17 cellular contexts compared by ENCODE assay signal in the genomic region with DNA sequence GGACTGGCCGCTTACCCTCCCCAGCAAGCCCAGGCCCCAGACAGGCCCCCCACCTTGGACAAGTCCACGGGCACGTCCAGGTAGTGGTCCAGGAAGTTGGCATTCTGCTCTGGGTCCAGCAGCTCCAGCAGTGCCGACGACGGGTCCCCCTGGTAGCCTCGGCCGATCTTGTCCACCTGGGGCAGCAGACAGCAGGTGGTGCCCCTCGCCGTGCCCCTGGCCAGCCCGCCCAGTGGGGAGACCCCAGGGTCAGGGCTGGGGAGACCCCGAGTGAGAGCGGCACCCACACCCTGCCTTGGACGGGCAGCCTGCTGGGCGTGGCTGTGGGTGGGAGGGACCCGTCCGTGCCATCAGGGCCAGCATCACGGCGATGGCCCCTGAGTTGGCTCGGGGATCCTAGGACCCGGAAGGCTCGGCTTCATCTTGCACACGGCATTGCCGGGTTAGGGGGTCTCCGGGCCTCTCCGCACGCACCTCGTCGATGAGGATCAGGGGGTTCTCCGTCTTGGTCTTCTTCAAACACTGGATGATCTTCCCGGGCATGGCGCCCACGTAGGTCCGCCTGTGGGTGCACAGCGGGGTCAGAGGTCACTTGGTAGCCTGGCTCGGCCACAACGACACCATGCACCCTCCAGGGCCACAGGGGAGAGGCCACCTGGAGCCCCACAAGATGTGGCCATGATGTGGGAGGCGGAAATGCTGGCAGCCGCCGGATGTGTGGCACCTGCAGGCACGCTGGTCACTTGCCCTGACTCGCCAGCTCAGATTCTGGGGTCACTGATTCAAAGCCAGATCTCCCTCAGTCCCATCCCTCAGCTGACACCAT. TPM values are rescaled to one million over a fixed set of nuclear protein-coding genes. Genes with fewer than 3 reads are reported as not detected.
DNase-seq lines count a peak whose midpoint lies in the region; ATAC-seq and TF ChIP-seq lines count a peak whose summit lies in the region.
"Had no signal": no experiment of that assay in that cellular context is flagged by ENCODE, and none has a peak within 500 bp of the region (broad histone marks: within the 10 kb centered on the region; RNA-seq: fewer than 3 reads in every experiment).

No MANE protein-coding gene starts in this region.

- H3K27me3 Mint-ChIP-seq in chondrocyte (ENCODE audit: low read depth): no peaks in the 10 kb centered on the region
- H3K27me3 Mint-ChIP-seq: activated CD8-positive, alpha-beta T cell treated with anti-CD3 and anti-CD28 coated beads for 36 hours had no signal

- H3K27ac ChIP-seq in cardiac muscle cell: peak overlapping the region; percentile 16
- no peak overlapping the region for H3K27ac ChIP-seq in right cardiac atrium (ENCODE audit: low read length)
- H3K27ac ChIP-seq in sigmoid colon: no peak overlapping the region

- H3K9me3 ChIP-seq in cardiac muscle cell (ENCODE audit: low read depth): no peaks in the 10 kb centered on the region
- H3K9me3 ChIP-seq in right cardiac atrium (ENCODE audit: control insufficient read depth, low read length): no peaks in the 10 kb centered on the region
- no peaks in the 10 kb centered on the region for H3K9me3 ChIP-seq in sigmoid colon

- H3K27me3 ChIP-seq in cardiac muscle cell: no peaks in the 10 kb centered on the region
- no peaks in the 10 kb centered on the region for H3K27me3 ChIP-seq in right cardiac atrium (ENCODE audit: control insufficient read depth, insufficient read depth)
- no peaks in the 10 kb centered on the region for H3K27me3 ChIP-seq in sigmoid colon

- 86% methylated on average over 42 of the region's 42 CpGs for WGBS in right cardiac atrium
- 81 to 90% methylated on average over 42 of the region's 42 CpGs for WGBS in sigmoid colon, 2 donors

- H3K4me1 ChIP-seq in cardiac muscle cell (ENCODE audit: low read depth) (no peaks in the 10 kb centered on the region), right cardiac atrium (ENCODE audit: control insufficient read depth, insufficient read depth, low read length) (peaks cover 7% of the 10 kb centered on the region), sigmoid colon (peaks cover 0 to 19% (median 15%) of the 10 kb centered on the region in 4 donors)

- ATAC-seq in right cardiac atrium (no peak), HG03045 (IDR thresholded peaks at IDR 0.05; ENCODE audit: unreplicated experiment) (no peak)
- ATAC-seq: activated CD8-positive, alpha-beta T cell treated with anti-CD3 and anti-CD28 coated beads for 36 hours; left colon had no signal

- H3K4me3 ChIP-seq in cardiac muscle cell (no peak overlapping the region), right cardiac atrium (ENCODE audit: low read length) (no peak overlapping the region), NB4 (ENCODE audit: low read depth, low read length) (no peak overlapping the region), sigmoid colon (no peak overlapping the region)

- peak; percentile 21 for TF ChIP-seq POLR2A in NB4 (IDR thresholded peaks at IDR 0.05; ENCODE audit: extremely low read depth, insufficient read length)
- no peak for TF ChIP-seq POLR2A in sigmoid colon (IDR thresholded peaks at IDR 0.05)

- no peaks in the 10 kb centered on the region for H3K9me3 Mint-ChIP-seq in chondrocyte (ENCODE audit: low read depth)
- H3K9me3 Mint-ChIP-seq: activated CD8-positive, alpha-beta T cell treated with anti-CD3 and anti-CD28 coated beads for 36 hours had no signal

- H3K4me1 Mint-ChIP-seq in chondrocyte (ENCODE audit: low read depth): peaks cover 11% of the 10 kb centered on the region

- H3K36me3 ChIP-seq in cardiac muscle cell (peaks cover 54% of the 10 kb centered on the region), sigmoid colon (peaks cover 36 to 92% (median 68%) of the 10 kb centered on the region in 4 donors)

- no peak for TF ChIP-seq EP300 in sigmoid colon (IDR thresholded peaks at IDR 0.05)

- intact Hi-C loops in right cardiac atrium (cut with DNase I) (no loop called here), sigmoid colon (cut with DNase I) (no loop called here)

- DNase-seq in cardiac muscle cell (ENCODE audit: low read depth in 1 of 2, low spot score in 1 of 2) (no peak), right cardiac atrium (no peak), NB4 (ENCODE audit: low read depth) (no peak), chondrocyte (ENCODE audit: low spot score) (peak; percentile 90), sigmoid colon (peak; percentile 65), activated gamma-delta T cell (lab: John Stamatoyannopoulos, UW) (no peak), occipital lobe (lab: John Stamatoyannopoulos, UW) (no peak)
- DNase-seq: activated CD8-positive, alpha-beta T cell treated with anti-CD3 and anti-CD28 coated beads for 36 hours; activated effector memory CD4-positive, alpha-beta T cell treated with anti-CD3 and anti-CD28 coated beads, Interleukin-2, amount 50 U/mL, for 16 hours; effector CD4-positive, alpha-beta T cell; hippocampal formation; NCI-H1105 treated with DMSO at 0.1 percent for 48 hours; NCI-H2227 treated with DMSO at 0.1 percent for 48 hours; stimulated activated CD4-positive, alpha-beta T cell treated with anti-CD3 and anti-CD28 coated beads, Interleukin-12 subunit alpha, Interleukin-12 subunit beta, amount 100 ng/mL, for 4 hours had no signal

- TF ChIP-seq CTCF in cardiac muscle cell (IDR thresholded peaks at IDR 0.05; ENCODE audit: low read depth, low read length) (no peak), NB4 (IDR thresholded peaks at IDR 0.05; ENCODE audit: low read depth, low read length) (no peak), chondrocyte (IDR thresholded peaks at IDR 0.05) (no peak), sigmoid colon (IDR thresholded peaks at IDR 0.05) (no peak)

- no peak overlapping the region for H3K27ac Mint-ChIP-seq in chondrocyte (ENCODE audit: unreplicated experiment)

- H3K36me3 Mint-ChIP-seq in chondrocyte (ENCODE audit: low read depth): peaks cover 31% of the 10 kb centered on the region

- no peak overlapping the region for H3K4me3 Mint-ChIP-seq in chondrocyte (ENCODE audit: unreplicated experiment)
- H3K4me3 Mint-ChIP-seq: activated CD8-positive, alpha-beta T cell treated with anti-CD3 and anti-CD28 coated beads for 36 hours had no signal

RNA-seq across cellular contexts. Expression of a gene that starts 6.3 kb away (rescaled TPM):
- 829 and 1,053 TPM in 2 replicates for total RNA-seq in cardiac muscle cell
- polyA plus RNA-seq in cardiac muscle cell: 982 and 1,206 TPM in 2 replicates
- 100 to 1,000 TPM; 451 to 525 (median 478) TPM for total RNA-seq in right cardiac atrium
- polyA plus RNA-seq in right cardiac atrium: 727 TPM
- total RNA-seq in chondrocyte: 537 to 578 TPM (median 548 TPM) in 3 replicates
- total RNA-seq in sigmoid colon: 1,000 to 10,000 TPM in 2 of 4 donors, 100 to 1,000 TPM in 2; 593 to 1,408 (median 902) TPM
- polyA plus RNA-seq in sigmoid colon: 1,000 to 10,000 TPM; 1,490 to 2,228 (median 1,816) TPM
- total RNA-seq in occipital lobe: 299 TPM

RNA-seq across cellular contexts. Expression of a gene that starts 15.6 kb away (rescaled TPM):
- total RNA-seq in cardiac muscle cell (62.5 and 80.5 TPM in 2 replicates), right cardiac atrium (1 to 10 TPM; 4.3 to 7.1 (median 6.8) TPM), chondrocyte (7.2 to 9.9 TPM (median 9.9 TPM) in 3 replicates), sigmoid colon (10 to 100 TPM; 19.9 to 37.1 (median 23.3) TPM), occipital lobe (16.7 TPM)
- polyA plus RNA-seq in cardiac muscle cell (60.1 and 61.9 TPM in 2 replicates), right cardiac atrium (9.8 TPM), sigmoid colon (1 to 10 TPM; 4.2 to 8.4 (median 6.3) TPM)

RNA-seq across cellular contexts. Expression of a gene that starts 16.1 kb away (rescaled TPM):
- total RNA-seq in cardiac muscle cell (59.1 and 90.7 TPM in 2 replicates), right cardiac atrium (100 to 1,000 TPM; 132 to 175 (median 149) TPM), chondrocyte (61.0 to 66.6 TPM (median 65.3 TPM) in 3 replicates), sigmoid colon (10 to 100 TPM; 39.6 to 87.8 (median 61.7) TPM), occipital lobe (16.2 TPM)
- polyA plus RNA-seq in cardiac muscle cell (134 and 173 TPM in 2 replicates), right cardiac atrium (296 TPM), sigmoid colon (100 to 1,000 TPM; 110 to 160 (median 120) TPM)

RNA-seq across cellular contexts. Expression of a gene that starts 23.5 kb away (rescaled TPM):
- total RNA-seq in cardiac muscle cell (125 and 151 TPM in 2 replicates), right cardiac atrium (10 to 100 TPM; 55.4 to 66.2 (median 59.3) TPM), chondrocyte (59.1 to 116 TPM (median 116 TPM) in 3 replicates), sigmoid colon (10 to 100 TPM; 30.5 to 48.5 (median 36.6) TPM), occipital lobe (39.6 TPM)
- polyA plus RNA-seq in cardiac muscle cell (110 TPM in 2 replicates), right cardiac atrium (60.3 TPM), sigmoid colon (10 to 100 TPM; 24.0 to 62.6 (median 29.1) TPM)

RNA-seq across cellular contexts. Expression of a gene that starts 24.0 kb away (rescaled TPM):
- total RNA-seq in cardiac muscle cell (0.11 TPM in 1 of 2 replicates, not detected in the other), right cardiac atrium (not detected), chondrocyte (not detected in 3 replicates), sigmoid colon (not detected), occipital lobe (not detected)
- polyA plus RNA-seq in cardiac muscle cell (not detected in 2 replicates), right cardiac atrium (not detected), sigmoid colon (not detected)
- total RNA-seq: activated CD8-positive, alpha-beta T cell treated with anti-CD3 and anti-CD28 coated beads for 36 hours; left colon; SK-MEL-5 had no signal

Comparison
In these comparisons a context has a peak if more than half of its experiments do, and no peak if none do; other contexts are left out.
1. DNase-seq: peak in chondrocyte (single experiment) and sigmoid colon (single experiment); none in cardiac muscle cell (0 of 2), right cardiac atrium (0 of 3), NB4 (single experiment), activated gamma-delta T cell (single experiment) and occipital lobe (single experiment).